Comparison of ENCODE assay signal across 9 cellular contexts in the genomic region with DNA sequence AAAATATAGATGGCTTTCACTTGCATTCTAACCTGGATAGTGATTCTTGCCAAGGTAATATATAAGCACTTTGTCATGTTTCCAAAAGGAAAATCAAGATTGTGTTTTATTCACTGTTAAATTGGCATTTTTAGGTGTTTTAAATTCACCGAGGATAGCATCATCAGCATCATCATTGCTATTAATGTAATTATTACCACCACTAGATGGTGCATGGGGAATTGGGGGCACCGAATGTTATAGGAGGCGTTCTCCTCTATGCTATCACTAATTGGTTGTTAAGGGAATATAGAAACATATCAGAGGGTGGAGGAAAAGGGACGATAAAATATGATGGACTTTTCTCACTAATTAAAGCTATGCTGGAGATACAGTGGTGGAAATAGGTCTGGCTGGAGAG.
DNase-seq lines count a peak whose midpoint lies in the region; ATAC-seq and TF ChIP-seq lines count a peak whose summit lies in the region.
"Had no signal": no experiment of that assay in that cellular context is flagged by ENCODE, and none has a peak within 500 bp of the region (broad histone marks: within the 10 kb centered on the region; RNA-seq: fewer than 3 reads in every experiment).

No MANE protein-coding gene starts in this region.

- H3K27me3 ChIP-seq in heart right ventricle, result no peaks in the 10 kb centered on the region

- peak in 8 of 9 donors; percentile 8 to 49 (median 34) for TF ChIP-seq CTCF in heart right ventricle (IDR thresholded peaks at IDR 0.05)

- H3K4me1 ChIP-seq in heart right ventricle, result peaks cover 0 to 69% (median 45%) of the 10 kb centered on the region in 9 donors

- H3K4me3 ChIP-seq in heart right ventricle, result no peak overlapping the region
- H3K4me3 ChIP-seq: SK-N-MC had no signal

- no peaks in the 10 kb centered on the region for H3K36me3 Mint-ChIP-seq in activated naive CD8-positive, alpha-beta T cell treated with anti-CD3 and anti-CD28 coated beads for 36 hours
- H3K36me3 Mint-ChIP-seq in stimulated activated naive CD8-positive, alpha-beta T cell treated with anti-CD3 and anti-CD28 coated beads, Interleukin-15, Interleukin-2, amounts not matched to agents 100 ng/mL and 50 ng/mL, for 24 hours (ENCODE audit: low read depth), result no peaks in the 10 kb centered on the region

- H3K4me1 Mint-ChIP-seq in activated naive CD8-positive, alpha-beta T cell treated with anti-CD3 and anti-CD28 coated beads for 36 hours, result peaks cover 10% of the 10 kb centered on the region
- H3K4me1 Mint-ChIP-seq in stimulated activated naive CD8-positive, alpha-beta T cell treated with anti-CD3 and anti-CD28 coated beads, Interleukin-15, Interleukin-2, amounts not matched to agents 100 ng/mL and 50 ng/mL, for 24 hours (ENCODE audit: low read depth), result peaks cover 17% of the 10 kb centered on the region

- H3K9me3 Mint-ChIP-seq in activated naive CD8-positive, alpha-beta T cell treated with anti-CD3 and anti-CD28 coated beads for 36 hours, result no peaks in the 10 kb centered on the region
- no peaks in the 10 kb centered on the region for H3K9me3 Mint-ChIP-seq in stimulated activated naive CD8-positive, alpha-beta T cell treated with anti-CD3 and anti-CD28 coated beads, Interleukin-15, Interleukin-2, amounts not matched to agents 100 ng/mL and 50 ng/mL, for 24 hours

- no peaks in the 10 kb centered on the region for H3K36me3 ChIP-seq in heart right ventricle

- H3K27me3 Mint-ChIP-seq in activated naive CD8-positive, alpha-beta T cell treated with anti-CD3 and anti-CD28 coated beads for 36 hours, result no peaks in the 10 kb centered on the region
- H3K27me3 Mint-ChIP-seq in stimulated activated naive CD8-positive, alpha-beta T cell treated with anti-CD3 and anti-CD28 coated beads, Interleukin-15, Interleukin-2, amounts not matched to agents 100 ng/mL and 50 ng/mL, for 24 hours, result no peaks in the 10 kb centered on the region

- H3K27ac Mint-ChIP-seq in activated naive CD8-positive, alpha-beta T cell treated with anti-CD3 and anti-CD28 coated beads for 36 hours, result peak overlapping the region; percentile 55
- H3K27ac Mint-ChIP-seq in stimulated activated naive CD8-positive, alpha-beta T cell treated with anti-CD3 and anti-CD28 coated beads, Interleukin-15, Interleukin-2, amounts not matched to agents 100 ng/mL and 50 ng/mL, for 24 hours, result peak overlapping the region; percentile 32

- no peak for ATAC-seq in heart right ventricle
- no peak for ATAC-seq in Right ventricle myocardium superior (ENCODE audit: poor library complexity)
- ATAC-seq in HG02973 (IDR thresholded peaks at IDR 0.05; ENCODE audit: unreplicated experiment), result peak; percentile 62
- no peak for ATAC-seq in HG02852 (IDR thresholded peaks at IDR 0.05; ENCODE audit: unreplicated experiment)

- peak overlapping the region in 4 of 10 donors; percentile 33 to 73 (median 68) for H3K27ac ChIP-seq in heart right ventricle
- H3K27ac ChIP-seq: SK-N-MC had no signal

- H3K9me3 ChIP-seq in heart right ventricle, result peaks cover 0 to 9% (median 0%) of the 10 kb centered on the region in 11 donors

- WGBS in heart right ventricle, 2 donors, result 57 to 61% methylated on average over 4 of the region's 4 CpGs

- H3K4me3 Mint-ChIP-seq in activated naive CD8-positive, alpha-beta T cell treated with anti-CD3 and anti-CD28 coated beads for 36 hours, result no peak overlapping the region
- peak overlapping the region; percentile 10 for H3K4me3 Mint-ChIP-seq in stimulated activated naive CD8-positive, alpha-beta T cell treated with anti-CD3 and anti-CD28 coated beads, Interleukin-15, Interleukin-2, amounts not matched to agents 100 ng/mL and 50 ng/mL, for 24 hours

- no peak for DNase-seq in heart right ventricle
- no peak for DNase-seq in Right ventricle myocardium superior
- DNase-seq in activated naive CD8-positive, alpha-beta T cell treated with anti-CD3 and anti-CD28 coated beads for 36 hours, result no peak
- no peak for DNase-seq in NCI-H748 treated with DMSO at 0.1 percent for 48 hours (lab: John Stamatoyannopoulos, UW)
- no peak for DNase-seq in SHP77 treated with DMSO at 0.1 percent for 48 hours (lab: John Stamatoyannopoulos, UW)

- intact Hi-C loops in heart right ventricle (cut with DNase I), result loop anchor here in 2 of 10 donors (5.0 to 10.0 kb wide), 4 partner anchors 49 to 154 kb away; no protein-coding TSS in a partner anchor
- intact Hi-C loops in Right ventricle myocardium superior (cut with DNase I), result no loop called here
